ENCODE assay signal across 17 cellular contexts in the genomic region with DNA sequence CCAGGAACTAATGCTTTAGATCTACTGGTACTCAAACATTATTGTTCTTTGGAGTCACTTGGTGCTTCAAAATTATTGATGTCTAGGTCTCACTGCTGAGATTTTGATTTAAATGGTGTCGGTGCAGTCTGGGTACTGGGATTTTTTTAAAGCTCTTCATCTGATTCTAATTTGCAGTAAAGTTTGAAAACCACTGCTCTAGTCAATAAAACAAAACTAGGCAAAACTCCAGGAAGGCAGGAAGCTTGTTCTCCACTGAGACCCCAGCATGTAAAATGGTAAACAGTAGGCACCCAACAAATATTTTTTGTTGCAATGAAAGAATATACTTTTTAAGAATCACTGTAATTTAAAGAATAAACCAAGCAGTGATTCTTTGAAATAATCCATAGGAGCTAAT. TPM values are rescaled to one million over a fixed set of nuclear protein-coding genes. Genes with fewer than 3 reads are reported as not detected.
DNase-seq lines count a peak whose midpoint lies in the region; ATAC-seq and TF ChIP-seq lines count a peak whose summit lies in the region.
"Had no signal": no experiment of that assay in that cellular context is flagged by ENCODE, and none has a peak within 500 bp of the region (broad histone marks: within the 10 kb centered on the region; RNA-seq: fewer than 3 reads in every experiment).

No MANE protein-coding gene starts in this region.

- H3K36me3 ChIP-seq in heart right ventricle (no peaks in the 10 kb centered on the region), upper lobe of right lung (no peaks in the 10 kb centered on the region)
- H3K36me3 ChIP-seq: stomach had no signal

- H3K4me3 ChIP-seq in heart right ventricle, result no peak overlapping the region
- H3K4me3 ChIP-seq in fibroblast of villous mesenchyme (ENCODE audit: low read depth, low read length), result no peak overlapping the region
- H3K4me3 ChIP-seq in upper lobe of right lung, result no peak overlapping the region
- H3K4me3 ChIP-seq: stomach had no signal

- POLR2A ChIA-PET in activated B cell treated with CpG ODN at 0.5 μM for 24 hours (lab: Charles Lee), result interaction anchor here (0.7 to 2.6 kb wide), 8 partner anchors 11 to 1352 kb away, joined by 3 to 20 read pairs (median 7); a partner anchor contains a TSS

- WGBS in heart right ventricle, 2 donors, result 54 to 68% methylated on average over 1 of the region's 1 CpG

- CTCF ChIA-PET in activated B cell treated with CpG ODN at 0.5 μM for 24 hours (lab: Charles Lee), result interaction anchor here (1.3 kb wide), 1 partner anchor 19 kb away, joined by 3 read pairs; no protein-coding TSS in a partner anchor

- peaks cover 78% of the 10 kb centered on the region for H3K4me1 Mint-ChIP-seq in activated B cell treated with CpG ODN at 0.5 μM for 24 hours

- ATAC-seq in heart right ventricle (no peak), activated B cell treated with CpG ODN at 0.5 μM for 24 hours (ENCODE audit: low read depth) (no peak), upper lobe of right lung (no peak), GM21723 (IDR thresholded peaks at IDR 0.05; ENCODE audit: unreplicated experiment) (no peak), HG03571 (IDR thresholded peaks at IDR 0.05; ENCODE audit: unreplicated experiment) (no peak), HG02852 (IDR thresholded peaks at IDR 0.05; ENCODE audit: unreplicated experiment) (no peak)
- ATAC-seq: HepG2 had no signal

- no peaks in the 10 kb centered on the region for H3K9me3 Mint-ChIP-seq in activated B cell treated with CpG ODN at 0.5 μM for 24 hours
- H3K9me3 Mint-ChIP-seq: brain had no signal

- H3K4me1 ChIP-seq in heart right ventricle (peaks cover 3 to 92% (median 63%) of the 10 kb centered on the region in 9 donors), upper lobe of right lung (peaks cover 22% of the 10 kb centered on the region)

- peak overlapping the region; percentile 49 for H3K4me3 Mint-ChIP-seq in activated B cell treated with CpG ODN at 0.5 μM for 24 hours

- H3K27ac Mint-ChIP-seq in activated B cell treated with CpG ODN at 0.5 μM for 24 hours, result peak overlapping the region; percentile 90
- H3K27ac Mint-ChIP-seq: progenitor cell of endocrine pancreas had no signal

- H3K27ac ChIP-seq in heart right ventricle (peak overlapping the region in 6 of 10 donors; percentile 14 to 78 (median 64)), upper lobe of right lung (peak overlapping the region; percentile 28)
- H3K27ac ChIP-seq: C4-2B had no signal

- TF ChIP-seq CTCF in heart right ventricle (IDR thresholded peaks at IDR 0.05) (no peak), activated B cell treated with CpG ODN at 0.5 μM for 24 hours (IDR thresholded peaks at IDR 0.05) (no peak), fibroblast of villous mesenchyme (IDR thresholded peaks at IDR 0.05; ENCODE audit: insufficient read depth, low read depth, low read length) (no peak), upper lobe of right lung (IDR thresholded peaks at IDR 0.05) (no peak)

- DNase-seq in heart right ventricle, result no peak
- DNase-seq in cardiac septum (ENCODE audit: low spot score), result no peak
- DNase-seq in activated B cell treated with CpG ODN at 0.5 μM for 24 hours, result no peak
- peak; percentile 30 for DNase-seq in fibroblast of villous mesenchyme (ENCODE audit: low read depth)
- DNase-seq in upper lobe of right lung, result no peak
- DNase-seq: NCI-H1436; NCI-H524 treated with DMSO at 0.1 percent for 48 hours; stimulated activated CD4-positive, alpha-beta T cell treated with anti-CD3 and anti-CD28 coated beads, Interleukin-4, amount 100 ng/mL, for 1 hour; stomach; T1000 had no signal

- no peaks in the 10 kb centered on the region for H3K27me3 Mint-ChIP-seq in activated B cell treated with CpG ODN at 0.5 μM for 24 hours
- H3K27me3 Mint-ChIP-seq: brain, progenitor cell of endocrine pancreas had no signal

- intact Hi-C loops in heart right ventricle (cut with DNase I), result no loop called here
- intact Hi-C loops in cardiac septum (cut with DNase I), result no loop called here
- intact Hi-C loops in activated B cell treated with CpG ODN at 0.5 μM for 24 hours (cut with micrococcal nuclease), result no loop called here
- intact Hi-C loops in upper lobe of right lung (cut with DNase I), result no loop called here

- H3K36me3 Mint-ChIP-seq in activated B cell treated with CpG ODN at 0.5 μM for 24 hours (ENCODE audit: low read depth), result no peaks in the 10 kb centered on the region
- H3K36me3 Mint-ChIP-seq: brain had no signal

- no peaks in the 10 kb centered on the region for H3K27me3 ChIP-seq in heart right ventricle
- no peaks in the 10 kb centered on the region for H3K27me3 ChIP-seq in upper lobe of right lung
- H3K27me3 ChIP-seq: stomach had no signal

- no peaks in the 10 kb centered on the region for H3K9me3 ChIP-seq in heart right ventricle
- no peaks in the 10 kb centered on the region for H3K9me3 ChIP-seq in upper lobe of right lung
- H3K9me3 ChIP-seq: stomach had no signal

RNA-seq across cellular contexts. Expression of a gene that starts 49.7 kb away (rescaled TPM):
- total RNA-seq in heart right ventricle, result 100 to 1,000 TPM in 2 of 10 donors, 10 to 100 TPM in 8; 62.5 to 106 (median 89.5) TPM
- polyA plus RNA-seq in heart right ventricle, result 10 to 100 TPM; 28.0 to 63.2 TPM
- total RNA-seq in cardiac septum, result 77.2 TPM
- total RNA-seq in activated B cell treated with CpG ODN at 0.5 μM for 24 hours, result 85.8 and 95.3 TPM in 2 replicates
- total RNA-seq in fibroblast of villous mesenchyme, result 68.3 and 97.6 TPM in 2 replicates
- total RNA-seq in upper lobe of right lung, result 57.4 TPM
